In the genomic region with DNA sequence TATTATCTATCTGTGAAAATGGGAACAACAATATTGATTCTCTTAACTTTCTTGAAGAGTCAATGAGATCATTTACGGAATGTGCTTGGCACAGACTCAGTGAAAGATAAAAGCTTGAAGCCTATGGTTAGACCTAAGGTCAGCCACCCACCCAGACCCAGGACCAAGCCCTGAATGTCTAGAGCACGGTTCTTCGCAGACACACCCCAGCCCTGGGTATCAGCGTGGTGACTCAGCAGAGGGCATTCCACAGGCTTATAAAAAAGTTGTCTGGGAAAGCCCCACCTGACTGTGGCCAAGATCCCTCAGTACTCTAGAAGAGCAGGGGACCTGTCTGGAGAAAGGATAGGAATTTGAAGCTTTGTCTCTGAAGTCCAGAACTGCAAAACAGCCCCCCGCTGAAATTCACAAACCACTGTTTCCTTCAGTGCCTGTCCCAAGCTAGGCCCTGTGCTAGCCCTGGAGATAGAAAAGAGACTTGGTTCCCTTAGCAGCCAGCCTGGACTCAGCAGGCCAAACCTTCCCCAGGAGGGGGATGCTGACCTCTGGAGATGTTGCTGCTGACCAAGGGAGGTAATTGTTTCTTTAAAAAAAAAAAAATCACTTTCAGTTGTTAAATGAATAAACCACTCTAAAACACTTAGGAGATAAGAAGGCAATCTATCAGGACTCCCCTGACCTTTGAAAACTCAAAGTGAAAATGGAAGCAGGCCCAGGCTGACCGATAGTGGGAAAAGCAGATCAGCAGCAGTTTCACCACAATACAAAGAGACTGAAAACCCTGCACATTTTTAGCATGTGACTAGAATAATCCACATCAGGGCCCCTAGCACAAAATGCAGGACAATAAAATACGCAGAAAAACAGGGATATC, we compare ENCODE assay signal across 9 cellular contexts.
DNase-seq lines count a peak whose midpoint lies in the region; ATAC-seq, FAIRE-seq and TF ChIP-seq lines count a peak whose summit lies in the region.
"Had no signal": no experiment of that assay in that cellular context is flagged by ENCODE, and none has a peak within 500 bp of the region (broad histone marks: within the 10 kb centered on the region; RNA-seq: fewer than 3 reads in every experiment).

No MANE protein-coding gene starts in this region.

- peak overlapping the region in 1 of 8 donors; percentile 77 for H3K27ac Mint-ChIP-seq in CD8-positive, alpha-beta memory T cell

- H3K36me3 ChIP-seq in SK-N-SH (replicated peaks in 1 of 2; ENCODE audit: control insufficient read depth in 1 of 2, insufficient read depth in 2 of 2, low read length in 1 of 2) (no peaks in the 10 kb centered on the region), esophagus (ENCODE audit: control insufficient read depth in 2 of 2, insufficient read depth in 2 of 2, low read length in 1 of 2) (no peaks in the 10 kb centered on the region)
- no peaks in the 10 kb centered on the region for H3K36me3 ChIP-seq in CD8-positive, alpha-beta memory T cell (ENCODE audit: insufficient read depth, low read length)
- H3K36me3 ChIP-seq: thoracic aorta had no signal

- H3K27ac ChIP-seq in A549, result peak overlapping the region; percentile 80 to 92
- H3K27ac ChIP-seq in SK-N-SH (ENCODE audit: low read depth in 2 of 2, low read length in 1 of 2), result peak overlapping the region in 1 of 2 experiments; percentile 7; a peak in 2 of 4 replicates
- peak overlapping the region; percentile 52 to 53 for H3K27ac ChIP-seq in esophagus (ENCODE audit: low read depth in 2 of 2, low read length in 1 of 2)
- H3K27ac ChIP-seq in CD8-positive, alpha-beta memory T cell (ENCODE audit: low read depth, low read length), result no peak overlapping the region
- H3K27ac ChIP-seq: thoracic aorta had no signal

- peaks cover 0 to 1% of the 10 kb centered on the region in 2 donors for H3K27me3 Mint-ChIP-seq in CD8-positive, alpha-beta memory T cell

- H3K36me3 Mint-ChIP-seq in CD8-positive, alpha-beta memory T cell, result no peaks in the 10 kb centered on the region

- FAIRE-seq in A549 (lab: Jason Lieb, UNC), result no peak

- no peaks in the 10 kb centered on the region for H3K79me2 ChIP-seq in SK-N-SH (ENCODE audit: insufficient read depth)

- no peak overlapping the region for H3K4me3 Mint-ChIP-seq in CD8-positive, alpha-beta memory T cell

- 19% methylated on average over 7 of the region's 7 CpGs for WGBS in A549 (ENCODE audit: missing lambda C conversion rate)
- WGBS in SK-N-SH (ENCODE audit: low lambda C conversion rate), result 58% methylated on average over 7 of the region's 7 CpGs
- 40 to 43% methylated on average over 7 of the region's 7 CpGs for WGBS in esophagus, 2 donors

- H3K4me1 Mint-ChIP-seq in CD8-positive, alpha-beta memory T cell, result peaks cover 17 to 42% (median 30%) of the 10 kb centered on the region in 3 donors

- no peak overlapping the region for H3K9ac ChIP-seq in SK-N-SH

- TF ChIP-seq RAD21 in A549 (conservative IDR thresholded peaks at IDR 0.05 in 1 of 2, IDR thresholded peaks at IDR 0.05 in 1 of 2) (peak in 1 of 2 experiments; percentile 46; a peak in 3 of 5 replicates), SK-N-SH (IDR thresholded peaks at IDR 0.05; ENCODE audit: low read length) (no peak)

- H3K4me3 ChIP-seq in A549, result no peak overlapping the region
- no peak overlapping the region for H3K4me3 ChIP-seq in SK-N-SH (ENCODE audit: low read depth in 2 of 2, low read length in 1 of 2)
- H3K4me3 ChIP-seq in esophagus (ENCODE audit: low read depth in 1 of 2, low read length in 2 of 2), result no peak overlapping the region
- no peak overlapping the region for H3K4me3 ChIP-seq in CD8-positive, alpha-beta memory T cell (ENCODE audit: low read length)
- H3K4me3 ChIP-seq: thoracic aorta had no signal

- H3K9me3 Mint-ChIP-seq in CD8-positive, alpha-beta memory T cell, result no peaks in the 10 kb centered on the region

- TF ChIP-seq CTCF in A549 (IDR thresholded peaks at IDR 0.05) (no peak), SK-N-SH (IDR thresholded peaks at IDR 0.05) (no peak)

- POLR2A ChIA-PET in A549 (lab: Yijun Ruan, JAX) (interaction anchor here (0.8 to 2.7 kb wide), 3 partner anchors 10 to 101 kb away, joined by 3 to 7 read pairs (median 3); no protein-coding TSS in a partner anchor), SK-N-SH (lab: Yijun Ruan, JAX) (no interaction called here)
- POLR2A ChIA-PET in CD8-positive, alpha-beta memory T cell (lab: Charles Lee), result no interaction called here

- ATAC-seq in A549 (peak; percentile 93 to 94), GM18873 (IDR thresholded peaks at IDR 0.05; ENCODE audit: low FRiP score, unreplicated experiment) (peak; percentile 77), HG03025 (IDR thresholded peaks at IDR 0.05; ENCODE audit: low FRiP score, unreplicated experiment) (peak; percentile 76)

- no peaks in the 10 kb centered on the region for H4K20me1 ChIP-seq in SK-N-SH (ENCODE audit: insufficient read depth)

- CTCF ChIA-PET in A549 (lab: Yijun Ruan, JAX), result interaction anchor here (1.0 to 1.9 kb wide), 4 partner anchors 11 to 89 kb away, joined by 3 to 7 read pairs (median 4); no protein-coding TSS in a partner anchor
- CTCF ChIA-PET in SK-N-SH (lab: Yijun Ruan, JAX), result interaction anchor here (1.1 to 2.3 kb wide), 3 partner anchors 69 to 417 kb away, joined by 3 to 7 read pairs (median 3); no protein-coding TSS in a partner anchor
- CTCF ChIA-PET in CD8-positive, alpha-beta memory T cell (lab: Charles Lee), result interaction anchor here (2.5 kb wide), 1 partner anchor 69 kb away, joined by 5 read pairs; no protein-coding TSS in a partner anchor

- DNase-seq in A549 (ENCODE audit: low read depth in 1 of 2, low spot score in 1 of 2) (peak; percentile 94), SK-N-SH (no peak), NCI-H2196 treated with DMSO at 0.1 percent for 48 hours (lab: John Stamatoyannopoulos, UW; ENCODE audit: unreplicated experiment) (no peak)
- DNase-seq in stimulated activated CD4-positive, alpha-beta T cell treated with anti-CD3 and anti-CD28 coated beads, Interleukin-4, amount 100 ng/mL, for 24 hours, result peak; percentile 52
- DNase-seq in CD8-positive, alpha-beta memory T cell, result no peak

- no peak for TF ChIP-seq POLR2A in A549 (IDR thresholded peaks at IDR 0.05; ENCODE audit: low read length)

- no peaks in the 10 kb centered on the region for H3K9me2 ChIP-seq in SK-N-SH

- no peaks in the 10 kb centered on the region for H3K27me3 ChIP-seq in SK-N-SH (ENCODE audit: insufficient read depth)
- no peaks in the 10 kb centered on the region for H3K27me3 ChIP-seq in esophagus (ENCODE audit: control insufficient read depth in 1 of 2, insufficient read depth in 2 of 2, low read length in 2 of 2)
- H3K27me3 ChIP-seq in CD8-positive, alpha-beta memory T cell (ENCODE audit: insufficient read depth, low read length, poor library complexity, severe bottlenecking), result no peaks in the 10 kb centered on the region

- no peaks in the 10 kb centered on the region for H3K9me3 ChIP-seq in A549
- H3K9me3 ChIP-seq in SK-N-SH, result no peaks in the 10 kb centered on the region
- no peaks in the 10 kb centered on the region for H3K9me3 ChIP-seq in esophagus (ENCODE audit: control insufficient read depth in 2 of 2, insufficient read depth in 1 of 2, low read depth in 1 of 2, low read length in 1 of 2)
- no peaks in the 10 kb centered on the region for H3K9me3 ChIP-seq in CD8-positive, alpha-beta memory T cell (ENCODE audit: low read length)
- H3K9me3 ChIP-seq: thoracic aorta had no signal

- TF ChIP-seq EP300 in A549 (IDR thresholded peaks at IDR 0.05), result peak; percentile 42 to 55; a peak in 2 of 5 replicates
- no peak for TF ChIP-seq EP300 in SK-N-SH (IDR thresholded peaks at IDR 0.05; ENCODE audit: borderline replicate concordance in 1 of 2, low read depth in 1 of 2, low read length in 1 of 2)

- H3F3A ChIP-seq in SK-N-SH (replicated peaks; ENCODE audit: insufficient read depth), result no peaks in the 10 kb centered on the region

- peak overlapping the region; percentile 75 for H3K4me2 ChIP-seq in A549
- no peak overlapping the region for H3K4me2 ChIP-seq in SK-N-SH

- no peak overlapping the region for H2AFZ ChIP-seq in SK-N-SH (ENCODE audit: low read depth)

- H3K4me1 ChIP-seq in A549, result peaks cover 75% of the 10 kb centered on the region
- H3K4me1 ChIP-seq in SK-N-SH (ENCODE audit: control insufficient read depth in 1 of 2, insufficient read depth in 2 of 2, low read depth in 1 of 2, low read length in 1 of 2), result peaks cover 16 to 17% of the 10 kb centered on the region in 2 experiments; a peak in 2 of 4 replicates
- H3K4me1 ChIP-seq in esophagus (ENCODE audit: control insufficient read depth in 2 of 2, insufficient read depth in 2 of 2, low read length in 1 of 2), result peaks cover 4 to 8% of the 10 kb centered on the region in 2 donors
- H3K4me1 ChIP-seq in CD8-positive, alpha-beta memory T cell (ENCODE audit: insufficient read depth, low read length), result peaks cover 17% of the 10 kb centered on the region

TF ChIP-seq in A549, 52 proteins besides CTCF, POLR2A, EP300 and RAD21 (continues in another document):
- TF ChIP-seq FOSB (CRISPR knock-in tag; IDR thresholded peaks at IDR 0.05) (no peak), MAFK (IDR thresholded peaks at IDR 0.05; ENCODE audit: partially characterized antibody) (peak; percentile 85), JUN (IDR thresholded peaks at IDR 0.05) (peak; percentile 58 to 61; a peak in 3 of 5 replicates), PBX3 (IDR thresholded peaks at IDR 0.05) (no peak), MAZ (IDR thresholded peaks at IDR 0.05; ENCODE audit: borderline replicate concordance, low read depth, low read length) (no peak)

TF ChIP-seq in SK-N-SH, 30 proteins besides CTCF, POLR2A, EP300 and RAD21 (continues in another document):
- TF ChIP-seq POLR2AphosphoS5 (IDR thresholded peaks at IDR 0.05; ENCODE audit: low read depth, low read length) (no peak), TEAD4 (IDR thresholded peaks at IDR 0.05; ENCODE audit: borderline replicate concordance, insufficient read depth) (0 out of 2 replicates have a peak, but pooled peaks have one; percentile 19), JUND (IDR thresholded peaks at IDR 0.05) (peak; percentile 63), NFIC (IDR thresholded peaks at IDR 0.05; ENCODE audit: borderline replicate concordance) (0 out of 2 replicates have a peak, but pooled peaks have one; percentile 23), MAX (IDR thresholded peaks at IDR 0.05; ENCODE audit: low read depth) (0 out of 2 replicates have a peak, but pooled peaks have one; percentile 11)
- TF ChIP-seq, protein P1, sequence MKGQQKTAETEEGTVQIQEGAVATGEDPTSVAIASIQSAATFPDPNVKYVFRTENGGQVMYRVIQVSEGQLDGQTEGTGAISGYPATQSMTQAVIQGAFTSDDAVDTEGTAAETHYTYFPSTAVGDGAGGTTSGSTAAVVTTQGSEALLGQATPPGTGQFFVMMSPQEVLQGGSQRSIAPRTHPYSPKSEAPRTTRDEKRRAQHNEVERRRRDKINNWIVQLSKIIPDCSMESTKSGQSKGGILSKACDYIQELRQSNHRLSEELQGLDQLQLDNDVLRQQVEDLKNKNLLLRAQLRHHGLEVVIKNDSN (IDR thresholded peaks at IDR 0.05; ENCODE audit: borderline replicate concordance, low read depth), result 0 out of 2 replicates have a peak, but pooled peaks have one; percentile 26

Comparison
In these comparisons a context has a peak if more than half of its experiments do, and no peak if none do; other contexts are left out.
1. DNase-seq: peak in A549 (2 of 2) and stimulated activated CD4-positive, alpha-beta T cell treated with anti-CD3 and anti-CD28 coated beads, Interleukin-4, amount 100 ng/mL, for 24 hours (single experiment); none in SK-N-SH (single experiment), NCI-H2196 treated with DMSO at 0.1 percent for 48 hours (single experiment) and CD8-positive, alpha-beta memory T cell (0 of 5).
2. Of the 12 proteins assayed by ChIP-seq in both A549 and SK-N-SH: peak only in A549: EP300; only in SK-N-SH: PBX3; in both: FOSL2 and MAX; in neither: 7; mixed calls (peak in some experiments, not most) for 1.
3. Peak in every context shown above with its lines, with median percentiles within 50 percentile points of each other: ATAC-seq.